In genomic region chr1:198032668-198033067, GRCh38 we compare ENCODE assay signal across 19 cellular contexts.
DNase-seq lines count a peak whose midpoint lies in the region; FAIRE-seq and TF ChIP-seq lines count a peak whose summit lies in the region.
"Had no signal": no experiment of that assay in that cellular context is flagged by ENCODE, and none has a peak within 500 bp of the region (broad histone marks: within the 10 kb centered on the region; RNA-seq: fewer than 3 reads in every experiment).

No MANE protein-coding gene starts in this region.

- H3K79me2 ChIP-seq in MM.1S (ENCODE audit: low read length): no peaks in the 10 kb centered on the region
- no peaks in the 10 kb centered on the region for H3K79me2 ChIP-seq in astrocyte (ENCODE audit: insufficient read depth, low read length)

- H3K4me1 ChIP-seq in MM.1S (ENCODE audit: low read length) (peaks cover 9% of the 10 kb centered on the region), astrocyte (ENCODE audit: insufficient read depth, low read length) (no peaks in the 10 kb centered on the region)
- H3K4me1 ChIP-seq: BLaER1, Caco-2, HAP-1 had no signal

- H3K4me3 Mint-ChIP-seq in astrocyte (ENCODE audit: unreplicated experiment): no peak overlapping the region
- H3K4me3 Mint-ChIP-seq: B cell; CD4-positive, CD25-positive, alpha-beta regulatory T cell; CD8-positive, alpha-beta T cell had no signal

- peaks cover 2% of the 10 kb centered on the region for H3K9me3 Mint-ChIP-seq in astrocyte (ENCODE audit: unreplicated experiment)
- H3K9me3 Mint-ChIP-seq: CD4-positive, CD25-positive, alpha-beta regulatory T cell; CD8-positive, alpha-beta T cell had no signal

- no peaks in the 10 kb centered on the region for H3K9me2 ChIP-seq in MM.1S (replicated peaks; ENCODE audit: insufficient read depth, low read length)

- H3K9ac ChIP-seq in MM.1S (ENCODE audit: low read length) (no peak overlapping the region), astrocyte (ENCODE audit: low read length) (no peak overlapping the region)
- H3K9ac ChIP-seq: BLaER1 had no signal

- H4K20me1 ChIP-seq in MM.1S (ENCODE audit: insufficient read depth, low read length) (no peaks in the 10 kb centered on the region), astrocyte (ENCODE audit: insufficient read depth, low read length) (no peaks in the 10 kb centered on the region)
- H4K20me1 ChIP-seq: BLaER1 had no signal

- H3K27me3 ChIP-seq in MM.1S (replicated peaks; ENCODE audit: insufficient read depth, low read length) (no peaks in the 10 kb centered on the region), astrocyte (ENCODE audit: insufficient read depth, low read length) (no peaks in the 10 kb centered on the region)
- H3K27me3 ChIP-seq: BLaER1 had no signal

- FAIRE-seq in astrocyte (lab: Jason Lieb, UNC): peak; percentile 5
- FAIRE-seq: GM12892, H54 had no signal

- H3K27ac ChIP-seq in MM.1S (ENCODE audit: low read length) (no peak overlapping the region), astrocyte (ENCODE audit: low read depth, low read length) (no peak overlapping the region)
- H3K27ac ChIP-seq: BLaER1, C4-2B had no signal

- H3K9me3 ChIP-seq in MM.1S (replicated peaks; ENCODE audit: insufficient read depth, low read length) (no peaks in the 10 kb centered on the region), astrocyte (ENCODE audit: insufficient read depth, low read depth, low read length) (no peaks in the 10 kb centered on the region)
- H3K9me3 ChIP-seq: BLaER1, Caco-2, HAP-1 had no signal

- no peak overlapping the region for H3K4me3 ChIP-seq in GM12865 (ENCODE audit: low read depth, low read length)
- H3K4me3 ChIP-seq in MM.1S (ENCODE audit: low read length): no peak overlapping the region
- no peak overlapping the region for H3K4me3 ChIP-seq in astrocyte (ENCODE audit: insufficient read depth, low read depth, low read length)
- H3K4me3 ChIP-seq: BLaER1, HAP-1 had no signal

- H3K4me2 ChIP-seq in MM.1S (ENCODE audit: low read depth, low read length) (peak overlapping the region; percentile 8; the same call in 1 of the 2 replicates), astrocyte (ENCODE audit: low read length) (no peak overlapping the region)
- H3K4me2 ChIP-seq: BLaER1 had no signal

- no peaks in the 10 kb centered on the region for H3F3A ChIP-seq in MM.1S (ENCODE audit: insufficient read depth, low read length)

- TF ChIP-seq CTCF in GM12865 (IDR thresholded peaks at IDR 0.05; ENCODE audit: insufficient read depth, low read depth, low read length, missing control alignments): no peak
- TF ChIP-seq CTCF in MM.1S (IDR thresholded peaks at IDR 0.05; ENCODE audit: low read length): no peak
- no peak for TF ChIP-seq CTCF in astrocyte (IDR thresholded peaks at IDR 0.05; ENCODE audit: insufficient read depth, low read depth, low read length)

- DNase-seq in GM12865 (ENCODE audit: low read depth): peak; percentile 18
- peak; percentile 45 for DNase-seq in MM.1S
- no peak for DNase-seq in astrocyte (ENCODE audit: low read depth)
- no peak for DNase-seq in HCEC 1CT
- DNase-seq in activated effector memory CD4-positive, alpha-beta T cell treated with anti-CD3 and anti-CD28 coated beads, Interleukin-2, amount 50 U/mL, for 16 hours: no peak
- no peak for DNase-seq in NCI-H2029 (lab: John Stamatoyannopoulos, UW)
- DNase-seq: Caco-2; CD4-positive, CD25-positive, alpha-beta regulatory T cell; CD8-positive, alpha-beta T cell; DMS153; EL; GF-D8; GOT3 had no signal

- H3K36me3 ChIP-seq in MM.1S (replicated peaks; ENCODE audit: insufficient read depth, low read length) (no peaks in the 10 kb centered on the region), astrocyte (ENCODE audit: insufficient read depth, low read length) (no peaks in the 10 kb centered on the region)
- H3K36me3 ChIP-seq: BLaER1, HAP-1 had no signal

- H3K36me3 Mint-ChIP-seq in astrocyte (ENCODE audit: low read depth, unreplicated experiment): no peaks in the 10 kb centered on the region
- H3K36me3 Mint-ChIP-seq: CD4-positive, CD25-positive, alpha-beta regulatory T cell; CD8-positive, alpha-beta T cell had no signal

- no peak overlapping the region for H3K27ac Mint-ChIP-seq in astrocyte (ENCODE audit: unreplicated experiment)
- H3K27ac Mint-ChIP-seq: B cell; CD4-positive, CD25-positive, alpha-beta regulatory T cell; CD8-positive, alpha-beta T cell had no signal

- H2AFZ ChIP-seq in MM.1S (ENCODE audit: low read length) (no peak overlapping the region), astrocyte (ENCODE audit: low read depth, low read length) (no peak overlapping the region)

- no peaks in the 10 kb centered on the region for H3K27me3 Mint-ChIP-seq in astrocyte (ENCODE audit: low read depth, unreplicated experiment)

- H3K4me1 Mint-ChIP-seq in astrocyte (ENCODE audit: low read depth, unreplicated experiment): no peaks in the 10 kb centered on the region
- H3K4me1 Mint-ChIP-seq: B cell; CD4-positive, CD25-positive, alpha-beta regulatory T cell had no signal

Comparison
In these comparisons a context has a peak if more than half of its experiments do, and no peak if none do; other contexts are left out.
1. DNase-seq: peak in GM12865 (single experiment) and MM.1S (single experiment); none in astrocyte (single experiment), HCEC 1CT (single experiment), activated effector memory CD4-positive, alpha-beta T cell treated with anti-CD3 and anti-CD28 coated beads, Interleukin-2, amount 50 U/mL, for 16 hours (single experiment) and NCI-H2029 (single experiment).